In the genomic region with DNA sequence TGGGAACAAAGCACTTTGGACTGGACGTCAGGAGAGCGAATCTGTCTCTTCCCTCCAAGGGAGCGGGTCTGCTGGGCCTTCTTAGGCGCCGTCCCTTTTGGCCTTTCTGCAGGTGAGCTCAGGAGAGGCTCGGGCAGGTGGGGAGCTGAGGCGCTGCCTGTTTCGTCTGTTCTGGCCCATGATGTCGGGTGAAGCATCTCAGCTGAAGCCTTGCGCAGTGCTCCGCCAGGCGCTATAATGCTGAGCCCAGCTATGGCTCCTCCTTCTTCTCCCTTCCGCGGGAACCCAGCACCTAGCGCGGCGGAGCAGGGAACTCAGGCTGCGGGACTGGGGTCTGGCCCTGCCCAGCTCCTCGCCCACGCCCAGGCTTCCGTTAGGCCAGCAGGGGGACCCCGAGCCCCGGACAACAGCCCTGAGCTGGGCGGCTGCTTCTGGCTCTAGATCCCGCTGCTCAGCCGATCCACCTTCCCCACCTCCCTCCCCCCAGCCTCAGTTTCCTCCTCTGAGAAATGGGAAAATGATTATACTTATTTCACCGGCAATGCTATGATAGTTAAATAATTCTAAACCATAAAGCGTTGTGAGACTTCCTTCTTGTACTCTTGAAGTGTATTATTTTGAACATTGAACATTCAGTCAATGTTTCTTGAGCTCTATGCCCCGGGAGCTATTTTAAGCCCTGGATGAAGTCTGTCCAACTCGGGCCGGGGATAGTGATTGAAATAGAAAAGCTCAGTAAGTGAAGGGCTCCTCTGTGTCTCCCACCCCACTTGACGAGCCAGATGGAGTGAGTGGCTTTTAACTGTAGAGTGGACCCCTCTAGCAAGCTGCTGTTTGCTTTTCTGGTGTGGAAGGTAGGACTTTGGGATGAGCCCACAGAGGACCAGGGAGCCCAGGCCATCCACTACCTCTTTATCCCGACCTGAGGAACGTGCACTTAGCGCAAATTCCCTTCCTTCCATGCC, we compare ENCODE assay signal across 8 cellular contexts. TPM values are rescaled to one million over a fixed set of nuclear protein-coding genes. Genes with fewer than 3 reads are reported as not detected.
A peak's percentile ranks its signal among the peaks of the same experiment; 100 is the strongest.
DNase-seq lines count a peak whose midpoint lies in the region; ATAC-seq and TF ChIP-seq lines count a peak whose summit lies in the region.

No MANE protein-coding gene starts in this region.

- POLR2A ChIA-PET in HEK293T (lab: Yijun Ruan, JAX) (interaction anchor here (0.9 to 1.2 kb wide), 2 partner anchors 10 to 70 kb away, joined by 3 to 4 read pairs; partner anchors contain the start of gene ADORA1), OCI-LY7 (lab: Charles Lee) (no interaction called here)

- no peak overlapping the region for H3K4me2 ChIP-seq in OCI-LY7 (ENCODE audit: low read length)

- H3K9me3 Mint-ChIP-seq in immature natural killer cell, result no peaks in the 10 kb centered on the region

- CTCF ChIA-PET in HEK293T (lab: Yijun Ruan, JAX), result interaction anchor here (0.6 to 4.6 kb wide), 20 partner anchors 8 to 150 kb away, joined by 3 to 49 read pairs (median 4); partner anchors contain the start of gene ADORA1
- CTCF ChIA-PET in OCI-LY7 (lab: Charles Lee; ENCODE audit: unreplicated experiment), result no interaction called here

- intact Hi-C loops in OCI-LY7 (cut with micrococcal nuclease; ENCODE audit: unreplicated experiment), result no loop called here

- no peaks in the 10 kb centered on the region for H3K79me2 ChIP-seq in OCI-LY7 (ENCODE audit: insufficient read depth, low read depth, low read length)

- no peaks in the 10 kb centered on the region for H3K4me1 ChIP-seq in OCI-LY7 (ENCODE audit: insufficient read depth, low read length, poor library complexity, severe bottlenecking)

- H3K36me3 Mint-ChIP-seq in immature natural killer cell, result no peaks in the 10 kb centered on the region

- in situ Hi-C loops in Caki2 (cut with HindIII; ENCODE audit: low pct_unique_long_range_greater_than_20kb, low sequenced_read_pairs), result no loop called here
- in situ Hi-C loops in brain microvascular endothelial cell (cut with HindIII; ENCODE audit: low pct_ligation_motif_present, low sequenced_read_pairs), result no loop called here

- no peak overlapping the region for H2AFZ ChIP-seq in OCI-LY7 (ENCODE audit: low read length)

- no peak overlapping the region for H3K27ac Mint-ChIP-seq in immature natural killer cell

- TF ChIP-seq CTCF in OCI-LY7 (conservative IDR thresholded peaks at IDR 0.05; ENCODE audit: low read length) (peak; percentile 63), brain microvascular endothelial cell (IDR thresholded peaks at IDR 0.05; ENCODE audit: low read depth, low read length, missing control alignments) (peak; percentile 89)

- no peak overlapping the region for H3K4me3 Mint-ChIP-seq in immature natural killer cell

- H3K9me2 ChIP-seq in OCI-LY7 (ENCODE audit: insufficient read depth, low read length), result no peaks in the 10 kb centered on the region

- peaks cover 20% of the 10 kb centered on the region for H3K27me3 ChIP-seq in brain microvascular endothelial cell (replicated peaks)

- no peaks in the 10 kb centered on the region for H3K9me3 ChIP-seq in OCI-LY7 (ENCODE audit: low read length)

- H3K27me3 Mint-ChIP-seq in immature natural killer cell (ENCODE audit: low read depth in 3 of 3), result peaks cover 6 to 23% (median 10%) of the 10 kb centered on the region in 3 donors

- DNase-seq in Caki2 (ENCODE audit: low read depth) (peak; percentile 47), HEK293T (ENCODE audit: extremely low spot score) (peak; percentile 96), OCI-LY7 (ENCODE audit: low spot score) (no peak), brain microvascular endothelial cell (peak; percentile 14), immature natural killer cell (peak in 2 of 3 donors; percentile 4 to 17), KG1 (lab: John Stamatoyannopoulos, UW) (no peak)
- DNase-seq in stimulated activated CD4-positive, alpha-beta T cell treated with anti-CD3 and anti-CD28 coated beads, Interleukin-2, amount 100 ng/mL, for 24 hours, result peak; percentile 30 to 58

- no TSS peak for BruUV-seq in OCI-LY7 (replicated peaks; lab: Mats Ljungman, UMichigan)

- H3K4me1 Mint-ChIP-seq in immature natural killer cell, result peaks cover 3 to 5% of the 10 kb centered on the region in 2 donors

- no peak overlapping the region for H3K4me3 ChIP-seq in OCI-LY7 (ENCODE audit: low read depth, low read length, poor library complexity, severe bottlenecking)
- H3K4me3 ChIP-seq in brain microvascular endothelial cell (ENCODE audit: low read depth, low read length), result no peak overlapping the region

- no peak for ATAC-seq in GM21526 (IDR thresholded peaks at IDR 0.05; ENCODE audit: low FRiP score, unreplicated experiment)

- no peak overlapping the region for H3K27ac ChIP-seq in OCI-LY7 (ENCODE audit: low read depth, low read length, poor library complexity, severe bottlenecking)
- H3K27ac ChIP-seq in brain microvascular endothelial cell, result no peak overlapping the region

- H3K36me3 ChIP-seq in OCI-LY7 (ENCODE audit: insufficient read depth, low read length), result no peaks in the 10 kb centered on the region
- no peaks in the 10 kb centered on the region for H3K36me3 ChIP-seq in brain microvascular endothelial cell (replicated peaks)

- no peaks in the 10 kb centered on the region for H4K20me1 ChIP-seq in OCI-LY7 (ENCODE audit: insufficient read depth, low read length)

TF ChIP-seq in HEK293T, 16 proteins besides CTCF, POLR2A, EP300 and RAD21:
- TF ChIP-seq FOXM1 (IDR thresholded peaks at IDR 0.05; ENCODE audit: borderline replicate concordance) (no peak), ZNF384 (IDR thresholded peaks at IDR 0.05) (no peak), LEF1 (IDR thresholded peaks at IDR 0.05; ENCODE audit: borderline replicate concordance) (no peak), ELF4 (IDR thresholded peaks at IDR 0.05) (no peak), FOXA1 (IDR thresholded peaks at IDR 0.05) (no peak), BHLHE40 (IDR thresholded peaks at IDR 0.05; ENCODE audit: borderline replicate concordance) (no peak), NFRKB (IDR thresholded peaks at IDR 0.05) (no peak), SP1 (IDR thresholded peaks at IDR 0.05) (no peak), ARNT (IDR thresholded peaks at IDR 0.05) (no peak), HDGF (IDR thresholded peaks at IDR 0.05; ENCODE audit: borderline replicate concordance) (no peak), SUZ12 (IDR thresholded peaks at IDR 0.05) (no peak), L3MBTL2 (conservative IDR thresholded peaks at IDR 0.05) (no peak), TARDBP (IDR thresholded peaks at IDR 0.05) (no peak), CTBP1 (IDR thresholded peaks at IDR 0.05; ENCODE audit: borderline replicate concordance) (no peak)
- TF ChIP-seq, protein P1, sequence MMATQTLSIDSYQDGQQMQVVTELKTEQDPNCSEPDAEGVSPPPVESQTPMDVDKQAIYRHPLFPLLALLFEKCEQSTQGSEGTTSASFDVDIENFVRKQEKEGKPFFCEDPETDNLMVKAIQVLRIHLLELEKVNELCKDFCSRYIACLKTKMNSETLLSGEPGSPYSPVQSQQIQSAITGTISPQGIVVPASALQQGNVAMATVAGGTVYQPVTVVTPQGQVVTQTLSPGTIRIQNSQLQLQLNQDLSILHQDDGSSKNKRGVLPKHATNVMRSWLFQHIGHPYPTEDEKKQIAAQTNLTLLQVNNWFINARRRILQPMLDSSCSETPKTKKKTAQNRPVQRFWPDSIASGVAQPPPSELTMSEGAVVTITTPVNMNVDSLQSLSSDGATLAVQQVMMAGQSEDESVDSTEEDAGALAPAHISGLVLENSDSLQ (IDR thresholded peaks at IDR 0.05), result no peak

RNA-seq across cellular contexts. Expression of gene ADORA1, which starts 9.6 kb away (rescaled TPM):
- total RNA-seq in Caki2 (2014; rRNA removed; shearing (Covaris generic); ENCODE audit: low replicate concordance), result 87.9 and 100 TPM in 2 replicates
- total RNA-seq in OCI-LY7 (2014; rRNA removed; shearing (Covaris generic)), result not detected in 2 replicates
- not detected in 2 replicates for total RNA-seq in OCI-LY7 (2022)
- polyA plus RNA-seq in immature natural killer cell, result 1 to 10 TPM in 1 of 3 donors, under 1 TPM in 1, not detected in 1; 0.18 to 3.7 TPM

RNA-seq across cellular contexts. Expression of gene MYOG, which starts 32.1 kb away (rescaled TPM):
- total RNA-seq in Caki2 (2014; rRNA removed; shearing (Covaris generic); ENCODE audit: low replicate concordance), result not detected in 2 replicates
- not detected in 2 replicates for total RNA-seq in OCI-LY7 (2014; rRNA removed; shearing (Covaris generic))
- total RNA-seq in OCI-LY7 (2022), result not detected in 2 replicates
- not detected for polyA plus RNA-seq in immature natural killer cell

RNA-seq across cellular contexts. Expression of gene MYBPH, which starts 57.7 kb away (rescaled TPM):
- total RNA-seq in Caki2 (2014; rRNA removed; shearing (Covaris generic); ENCODE audit: low replicate concordance), result not detected in 2 replicates
- not detected in 2 replicates for total RNA-seq in OCI-LY7 (2014; rRNA removed; shearing (Covaris generic))
- total RNA-seq in OCI-LY7 (2022), result not detected in 2 replicates
- polyA plus RNA-seq in immature natural killer cell, result not detected

Comparison
In these comparisons a context has a peak if more than half of its experiments do, and no peak if none do; other contexts are left out.
1. DNase-seq: peak in Caki2 (single experiment), HEK293T (single experiment), brain microvascular endothelial cell (single experiment), immature natural killer cell (2 of 3) and stimulated activated CD4-positive, alpha-beta T cell treated with anti-CD3 and anti-CD28 coated beads, Interleukin-2, amount 100 ng/mL, for 24 hours (2 of 2); none in OCI-LY7 (single experiment) and KG1 (single experiment).
2. RNA of gene ADORA1, which starts 9.6 kb away (total RNA-seq): 87.9 to 100 TPM in Caki2; not detected in OCI-LY7; every median in the first group is over 10 times any median in the second.